In genomic region chr11:5473921-5474320, GRCh38 we compare ENCODE assay signal across 2 cellular contexts.
TF ChIP-seq lines count a peak whose summit lies in the region.

No MANE protein-coding gene starts in this region.

TF ChIP-seq in HepG2, 621 proteins besides CTCF, POLR2A, EP300 and RAD21:
- TF ChIP-seq MAFK (conservative IDR thresholded peaks at IDR 0.05 in 1 of 2, IDR thresholded peaks at IDR 0.05 in 1 of 2; ENCODE audit: low read length in 2 of 2) = peak; percentile 36 to 51
- 0 out of 2 replicates have a peak, but pooled peaks have one; percentile 28 for TF ChIP-seq MAFF (IDR thresholded peaks at IDR 0.05; ENCODE audit: low read depth, low read length)
- no peak for TF ChIP-seq GATAD1 (CRISPR knock-in tag; IDR thresholded peaks at IDR 0.05)
- no peak for TF ChIP-seq ZNF207 (IDR thresholded peaks at IDR 0.05; ENCODE audit: borderline replicate concordance)
TF ChIP-seq in HepG2: peak in this region for 2.

TF ChIP-seq in IMR-90, 13 proteins besides CTCF, POLR2A, EP300 and RAD21:
- TF ChIP-seq MAFK (IDR thresholded peaks at IDR 0.05; ENCODE audit: low read depth, low read length) (0 out of 2 replicates have a peak, but pooled peaks have one; percentile 11), SMC3 (IDR thresholded peaks at IDR 0.05; ENCODE audit: low read depth, low read length) (no peak), MAZ (IDR thresholded peaks at IDR 0.05; ENCODE audit: borderline replicate concordance, low read depth, low read length) (no peak)
- TF ChIP-seq, protein P1, sequence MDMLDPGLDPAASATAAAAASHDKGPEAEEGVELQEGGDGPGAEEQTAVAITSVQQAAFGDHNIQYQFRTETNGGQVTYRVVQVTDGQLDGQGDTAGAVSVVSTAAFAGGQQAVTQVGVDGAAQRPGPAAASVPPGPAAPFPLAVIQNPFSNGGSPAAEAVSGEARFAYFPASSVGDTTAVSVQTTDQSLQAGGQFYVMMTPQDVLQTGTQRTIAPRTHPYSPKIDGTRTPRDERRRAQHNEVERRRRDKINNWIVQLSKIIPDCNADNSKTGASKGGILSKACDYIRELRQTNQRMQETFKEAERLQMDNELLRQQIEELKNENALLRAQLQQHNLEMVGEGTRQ (IDR thresholded peaks at IDR 0.05; ENCODE audit: low read depth, low read length) = no peak
